33 cellular contexts compared by ENCODE assay signal in the genomic region with DNA sequence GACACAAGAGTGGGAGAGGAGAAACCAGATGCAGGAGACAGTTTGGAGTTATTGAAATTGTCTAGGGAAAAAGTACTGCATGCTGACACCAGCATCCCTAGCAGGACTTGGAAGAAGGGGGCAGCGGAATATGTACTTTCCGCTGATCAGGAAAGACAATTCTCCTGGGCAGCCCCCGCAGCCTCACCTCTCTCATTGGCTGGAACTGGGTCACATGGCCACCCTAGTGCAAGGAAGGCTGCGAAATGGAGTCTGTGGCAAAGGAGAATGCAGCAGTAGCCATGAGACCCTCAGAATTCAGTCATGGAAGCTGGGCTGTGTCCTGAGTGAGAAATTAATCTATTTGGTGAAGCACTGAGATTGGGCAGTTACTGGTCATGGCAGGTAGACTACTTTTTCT.
"Had no signal": no experiment of that assay in that cellular context is flagged by ENCODE, and none has a peak within 500 bp of the region (broad histone marks: within the 10 kb centered on the region; RNA-seq: fewer than 3 reads in every experiment).

No MANE protein-coding gene starts in this region.

- H3K4me3 ChIP-seq: MG63, PC-9, SJCRH30, SK-N-MC had no signal

- H3K36me3 ChIP-seq: MG63, SJCRH30 had no signal

- H2AFZ ChIP-seq: PC-9 had no signal

- FAIRE-seq: RCC 7860 had no signal

- ATAC-seq: Panc1, Right ventricle myocardium inferior had no signal

- H3K27me3 ChIP-seq: MG63, SJCRH30 had no signal

- DNase-seq: Kasumi-1, KG1, MG63, NCI-H1048, NCI-H1092 treated with DMSO at 0.1 percent for 48 hours, NCI-H1105 treated with DMSO at 0.1 percent for 48 hours, NCI-H1417, NCI-H1436, NCI-H146, NCI-H1694, NCI-H187, NCI-H1930, NCI-H2029 treated with DMSO at 0.1 percent for 48 hours, NCI-H2081 treated with DMSO at 0.1 percent for 48 hours, NCI-H2107, NCI-H2171, NCI-H226, NCI-H446 treated with DMSO at 0.1 percent for 48 hours, NCI-H510A, NCI-H524, NCI-H526, NCI-H69, NCI-H748 treated with DMSO at 0.1 percent for 48 hours, NCI-H82, PC-9, SHP77, SIG-M5, SJCRH30 had no signal

- H3K9me3 ChIP-seq: MG63, SJCRH30 had no signal

- H3K4me2 ChIP-seq: PC-9 had no signal

- H3K27ac ChIP-seq: PC-9, RWPE1, SJCRH30, SK-N-MC had no signal

- H3K4me1 ChIP-seq: SJCRH30 had no signal
